Comparison of ENCODE assay signal across 20 cellular contexts in the genomic region with DNA sequence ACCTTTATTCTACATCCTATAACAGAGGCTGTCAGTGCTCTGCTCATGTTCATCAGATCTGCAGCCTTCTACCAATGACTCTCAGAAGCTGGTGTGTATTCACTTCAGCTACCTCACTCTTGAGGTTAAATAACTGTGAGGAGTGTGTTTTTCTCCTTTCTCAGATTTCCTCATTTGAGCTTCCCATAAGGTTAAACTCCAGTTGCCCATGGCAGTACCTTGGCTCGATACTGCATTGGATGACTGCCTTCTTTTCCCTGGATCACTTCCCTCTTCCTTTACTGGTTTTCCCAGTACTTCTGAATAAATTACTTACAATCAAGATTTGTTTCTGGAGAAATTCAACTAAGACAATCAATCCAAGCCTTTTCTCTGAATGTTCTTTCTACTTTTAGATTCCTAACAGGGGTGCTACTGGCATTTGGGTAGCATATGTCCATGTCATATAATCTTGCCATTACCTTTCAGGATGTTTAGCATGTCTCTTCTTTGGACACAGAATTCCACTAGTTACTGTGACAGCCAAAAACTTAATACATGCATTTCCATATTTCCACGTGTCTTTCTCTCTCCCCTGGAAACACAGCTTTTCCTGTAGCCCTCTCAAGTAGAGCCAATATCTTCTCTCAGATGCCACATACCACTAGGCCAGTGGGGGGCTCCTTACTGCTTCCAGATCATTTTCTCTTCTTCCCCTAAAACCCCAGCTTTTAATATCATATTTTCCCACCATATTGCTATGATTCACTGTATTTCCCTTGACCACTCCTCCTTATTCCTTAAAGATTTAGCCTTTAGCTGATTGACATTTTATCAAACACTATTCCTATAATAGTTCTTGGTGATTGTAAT. TPM values are rescaled to one million over a fixed set of nuclear protein-coding genes. Genes with fewer than 3 reads are reported as not detected.
DNase-seq lines count a peak whose midpoint lies in the region; ATAC-seq and TF ChIP-seq lines count a peak whose summit lies in the region.
"Had no signal": no experiment of that assay in that cellular context is flagged by ENCODE, and none has a peak within 500 bp of the region (broad histone marks: within the 10 kb centered on the region; RNA-seq: fewer than 3 reads in every experiment).

No MANE protein-coding gene starts in this region.

- H3K4me3 ChIP-seq in heart right ventricle, result no peak overlapping the region
- no peak overlapping the region for H3K4me3 ChIP-seq in MM.1S (ENCODE audit: low read length)
- H3K4me3 ChIP-seq: adrenal gland, esophagus squamous epithelium, psoas muscle had no signal

- WGBS in heart right ventricle, 2 donors, result 56% methylated on average over 2 of the region's 2 CpGs

- TF ChIP-seq CTCF in GM10248 (IDR thresholded peaks at IDR 0.05; ENCODE audit: control extremely low read depth, extremely low read depth, low read depth, missing control alignments), result peak; percentile 16
- 0 out of 2 replicates have a peak, but pooled peaks have one; percentile 11 for TF ChIP-seq CTCF in HFFc6 (IDR thresholded peaks at IDR 0.05)
- TF ChIP-seq CTCF in WTC11 (IDR thresholded peaks at IDR 0.05), result no peak
- TF ChIP-seq CTCF in heart right ventricle (IDR thresholded peaks at IDR 0.05), result no peak
- TF ChIP-seq CTCF in MM.1S (IDR thresholded peaks at IDR 0.05; ENCODE audit: low read length), result no peak

- ATAC-seq in WTC11 (peak; percentile 71), heart right ventricle (no peak)
- ATAC-seq: psoas muscle had no signal

- DNase-seq in GM10248 (ENCODE audit: extremely low spot score), result no peak
- no peak for DNase-seq in HFFc6
- DNase-seq in WTC11 (ENCODE audit: low spot score), result no peak
- peak; percentile 37 for DNase-seq in left kidney (ENCODE audit: low read depth, low spot score)
- no peak for DNase-seq in GOT3 (lab: John Stamatoyannopoulos, UW)
- DNase-seq in heart right ventricle, result no peak
- no peak for DNase-seq in MM.1S
- DNase-seq in glomerular visceral epithelial cell (ENCODE audit: extremely low spot score), result no peak
- DNase-seq: activated CD4-positive, alpha-beta T cell treated with anti-CD3 and anti-CD28 coated beads for 48 hours; activated CD8-positive, alpha-beta memory T cell treated with anti-CD3 and anti-CD28 coated beads, Interleukin-2, amount 50 U/mL, for 48 hours; activated effector memory CD4-positive, alpha-beta T cell treated with Interleukin-2 at 50 U/mL for 16 hours; adrenal gland; DMS 273 treated with DMSO at 0.1 percent for 48 hours; esophagus squamous epithelium; glutamatergic neuron; NCI-H1694 treated with DMSO at 0.1 percent for 48 hours; psoas muscle; Right ventricle myocardium superior; stimulated activated CD8-positive, alpha-beta memory T cell treated with anti-CD3 and anti-CD28 coated beads, Interleukin-4, amount 100 ng/mL, for 48 hours had no signal

- H3K9me2 ChIP-seq in MM.1S (replicated peaks; ENCODE audit: insufficient read depth, low read length), result no peaks in the 10 kb centered on the region

- H3K27ac Mint-ChIP-seq in HFFc6, result no peak overlapping the region
- no peak overlapping the region for H3K27ac Mint-ChIP-seq in WTC11

- no peak overlapping the region for H3K4me2 ChIP-seq in MM.1S (ENCODE audit: low read depth, low read length)

- CTCF ChIA-PET in GM10248 (lab: Yijun Ruan, JAX) (interaction anchor here (0.6 to 1.5 kb wide), 5 partner anchors 9 to 33 kb away, joined by 3 to 8 read pairs (median 3); no protein-coding TSS in a partner anchor), WTC11 (lab: Charles Lee) (interaction anchor here (0.7 to 1.5 kb wide), 5 partner anchors 10 to 328 kb away, joined by 3 to 6 read pairs (median 4); no protein-coding TSS in a partner anchor)

- H3K4me1 Mint-ChIP-seq in HFFc6 (ENCODE audit: low read depth) (no peaks in the 10 kb centered on the region), WTC11 (no peaks in the 10 kb centered on the region)
- H3K4me1 Mint-ChIP-seq: neural crest cell had no signal

- H3K9me3 Mint-ChIP-seq in HFFc6 (peaks cover 4% of the 10 kb centered on the region; the same call in 1 of the 2 replicates), WTC11 (peaks cover 5% of the 10 kb centered on the region)

- H3K27me3 ChIP-seq in heart right ventricle, result no peaks in the 10 kb centered on the region
- no peaks in the 10 kb centered on the region for H3K27me3 ChIP-seq in MM.1S (replicated peaks; ENCODE audit: insufficient read depth, low read length)
- H3K27me3 ChIP-seq: adrenal gland, esophagus squamous epithelium had no signal

- no peaks in the 10 kb centered on the region for H4K20me1 ChIP-seq in MM.1S (ENCODE audit: insufficient read depth, low read length)

- H3K9ac ChIP-seq in MM.1S (ENCODE audit: low read length), result no peak overlapping the region

- H3K36me3 ChIP-seq in heart right ventricle (no peaks in the 10 kb centered on the region), MM.1S (replicated peaks; ENCODE audit: insufficient read depth, low read length) (no peaks in the 10 kb centered on the region)
- H3K36me3 ChIP-seq: adrenal gland, esophagus squamous epithelium had no signal

- H3K4me3 Mint-ChIP-seq in HFFc6 (no peak overlapping the region), WTC11 (no peak overlapping the region)
- H3K4me3 Mint-ChIP-seq: neural crest cell had no signal

- no peak overlapping the region for H2AFZ ChIP-seq in MM.1S (ENCODE audit: low read length)

- H3K9me3 ChIP-seq in heart right ventricle (peaks cover 0 to 8% (median 0%) of the 10 kb centered on the region in 11 donors), MM.1S (replicated peaks; ENCODE audit: insufficient read depth, low read length) (no peaks in the 10 kb centered on the region)
- H3K9me3 ChIP-seq: adrenal gland, esophagus squamous epithelium, psoas muscle had no signal

- H3K27ac ChIP-seq in heart right ventricle, result no peak overlapping the region
- no peak overlapping the region for H3K27ac ChIP-seq in MM.1S (ENCODE audit: low read length)
- H3K27ac ChIP-seq: adrenal gland, esophagus squamous epithelium, psoas muscle had no signal

- no peaks in the 10 kb centered on the region for H3F3A ChIP-seq in MM.1S (ENCODE audit: insufficient read depth, low read length)

- H3K79me2 ChIP-seq in MM.1S (ENCODE audit: low read length), result no peaks in the 10 kb centered on the region

- POLR2A ChIA-PET in GM10248 (lab: Yijun Ruan, JAX), result no interaction called here
- POLR2A ChIA-PET in WTC11 (lab: Charles Lee), result interaction anchor here (0.7 kb wide), 1 partner anchor 754 kb away, joined by 6 read pairs; no protein-coding TSS in a partner anchor

- H3K36me3 Mint-ChIP-seq in HFFc6 (ENCODE audit: low read depth), result no peaks in the 10 kb centered on the region
- peaks cover 4% of the 10 kb centered on the region; the same call in 1 of the 2 replicates for H3K36me3 Mint-ChIP-seq in WTC11

- intact Hi-C loops in heart right ventricle (cut with DNase I), result no loop called here

- peaks cover 0 to 5% (median 0%) of the 10 kb centered on the region in 9 donors for H3K4me1 ChIP-seq in heart right ventricle
- H3K4me1 ChIP-seq in MM.1S (ENCODE audit: low read length), result no peaks in the 10 kb centered on the region
- H3K4me1 ChIP-seq: adrenal gland, esophagus squamous epithelium, psoas muscle had no signal

- H3K27me3 Mint-ChIP-seq in HFFc6 (ENCODE audit: insufficient read depth) (no peaks in the 10 kb centered on the region; the same call in 1 of the 2 replicates), WTC11 (ENCODE audit: low read depth) (no peaks in the 10 kb centered on the region)

TF ChIP-seq in WTC11, 78 proteins besides CTCF, POLR2A, EP300 and RAD21 (continues in another document):
- no peak for TF ChIP-seq CREM (CRISPR knock-in tag; IDR thresholded peaks at IDR 0.05)
- TF ChIP-seq ZNF317 (CRISPR knock-in tag; IDR thresholded peaks at IDR 0.05; ENCODE audit: borderline replicate concordance, low read depth), result no peak
- TF ChIP-seq ZNF416 (CRISPR knock-in tag; IDR thresholded peaks at IDR 0.05), result no peak
- TF ChIP-seq, protein P1, sequence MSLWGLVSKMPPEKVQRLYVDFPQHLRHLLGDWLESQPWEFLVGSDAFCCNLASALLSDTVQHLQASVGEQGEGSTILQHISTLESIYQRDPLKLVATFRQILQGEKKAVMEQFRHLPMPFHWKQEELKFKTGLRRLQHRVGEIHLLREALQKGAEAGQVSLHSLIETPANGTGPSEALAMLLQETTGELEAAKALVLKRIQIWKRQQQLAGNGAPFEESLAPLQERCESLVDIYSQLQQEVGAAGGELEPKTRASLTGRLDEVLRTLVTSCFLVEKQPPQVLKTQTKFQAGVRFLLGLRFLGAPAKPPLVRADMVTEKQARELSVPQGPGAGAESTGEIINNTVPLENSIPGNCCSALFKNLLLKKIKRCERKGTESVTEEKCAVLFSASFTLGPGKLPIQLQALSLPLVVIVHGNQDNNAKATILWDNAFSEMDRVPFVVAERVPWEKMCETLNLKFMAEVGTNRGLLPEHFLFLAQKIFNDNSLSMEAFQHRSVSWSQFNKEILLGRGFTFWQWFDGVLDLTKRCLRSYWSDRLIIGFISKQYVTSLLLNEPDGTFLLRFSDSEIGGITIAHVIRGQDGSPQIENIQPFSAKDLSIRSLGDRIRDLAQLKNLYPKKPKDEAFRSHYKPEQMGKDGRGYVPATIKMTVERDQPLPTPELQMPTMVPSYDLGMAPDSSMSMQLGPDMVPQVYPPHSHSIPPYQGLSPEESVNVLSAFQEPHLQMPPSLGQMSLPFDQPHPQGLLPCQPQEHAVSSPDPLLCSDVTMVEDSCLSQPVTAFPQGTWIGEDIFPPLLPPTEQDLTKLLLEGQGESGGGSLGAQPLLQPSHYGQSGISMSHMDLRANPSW (CRISPR knock-in tag; conservative IDR thresholded peaks at IDR 0.05; ENCODE audit: low read depth), result no peak
- TF ChIP-seq ZBTB21 (CRISPR knock-in tag; IDR thresholded peaks at IDR 0.05; ENCODE audit: borderline replicate concordance), result no peak
- TF ChIP-seq ZNF232 (CRISPR knock-in tag; IDR thresholded peaks at IDR 0.05), result no peak
- TF ChIP-seq FOXJ3 (CRISPR knock-in tag; IDR thresholded peaks at IDR 0.05; ENCODE audit: borderline replicate concordance), result no peak
- TF ChIP-seq, protein P2, sequence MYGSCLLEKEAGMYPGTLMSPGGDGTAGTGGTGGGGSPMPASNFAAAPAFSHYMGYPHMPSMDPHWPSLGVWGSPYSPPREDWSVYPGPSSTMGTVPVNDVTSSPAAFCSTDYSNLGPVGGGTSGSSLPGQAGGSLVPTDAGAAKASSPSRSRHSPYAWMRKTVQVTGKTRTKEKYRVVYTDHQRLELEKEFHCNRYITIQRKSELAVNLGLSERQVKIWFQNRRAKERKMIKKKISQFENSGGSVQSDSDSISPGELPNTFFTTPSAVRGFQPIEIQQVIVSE (CRISPR knock-in tag; IDR thresholded peaks at IDR 0.05; ENCODE audit: borderline replicate concordance), result no peak
- no peak for TF ChIP-seq RELA (CRISPR knock-in tag; IDR thresholded peaks at IDR 0.05; ENCODE audit: borderline replicate concordance)

RNA-seq across cellular contexts. Expression of a gene that starts 15.0 kb away (rescaled TPM):
- 10 to 100 TPM in 4 of 6 experiments, 1 to 10 TPM in 2; 9.5 to 13.6 (median 12.3) TPM for total RNA-seq in HFFc6 (2021; fragmentation: NEBNext Ultra II Directional; extraction: Animal tissue kit (Norgen Biotek cat#: 25700))
- total RNA-seq in WTC11 (2021) (10.3 to 13.3 TPM (median 11.4 TPM) in 3 replicates), heart right ventricle (10 to 100 TPM; 10.0 to 19.9 (median 14.6) TPM)
- 1 to 10 TPM; 2.2 to 2.9 TPM for polyA plus RNA-seq in heart right ventricle

Comparison
In these comparisons a context has a peak if more than half of its experiments do, and no peak if none do; other contexts are left out.
1. CTCF ChIP-seq: peak in GM10248 (single experiment) and HFFc6 (single experiment); none in WTC11 (single experiment), heart right ventricle (0 of 9) and MM.1S (single experiment).